8 cellular contexts compared by ENCODE assay signal in the genomic region with DNA sequence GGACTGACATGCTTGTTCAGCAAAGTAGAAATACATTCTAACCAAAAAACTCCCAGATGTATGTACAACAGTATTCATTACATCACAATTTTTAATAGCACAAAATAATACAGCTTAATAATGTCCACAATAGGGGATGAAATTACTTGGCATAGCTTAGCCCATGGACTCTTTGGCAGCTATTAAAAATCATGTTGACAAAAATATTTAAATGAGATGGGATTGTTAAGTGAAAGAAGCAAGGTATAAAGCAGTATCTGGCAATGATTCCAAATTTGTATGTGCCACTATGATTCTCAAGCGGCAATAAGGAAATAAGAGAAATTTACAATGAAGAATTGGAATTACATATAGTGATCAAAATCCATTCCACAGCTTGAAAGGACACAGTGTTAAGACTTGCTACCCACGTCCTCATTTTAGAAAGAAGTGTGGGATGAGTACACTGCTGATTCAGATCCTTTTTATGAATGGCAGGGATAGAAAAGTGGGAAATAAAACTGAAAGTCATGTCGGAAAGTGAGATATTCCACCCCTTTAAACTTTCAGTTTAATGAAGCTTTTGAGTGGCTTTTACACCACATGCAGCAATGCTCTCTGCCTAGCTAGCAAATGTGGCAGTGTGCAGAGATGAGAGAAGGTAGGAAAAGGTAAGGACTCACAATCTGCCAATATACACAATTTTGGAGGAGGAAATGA. TPM values are rescaled to one million over a fixed set of nuclear protein-coding genes. Genes with fewer than 3 reads are reported as not detected.
DNase-seq lines count a peak whose midpoint lies in the region; ATAC-seq and TF ChIP-seq lines count a peak whose summit lies in the region.

No MANE protein-coding gene starts in this region.

- no peaks in the 10 kb centered on the region for H3K36me3 ChIP-seq in HCT116 (ENCODE audit: control insufficient read depth in 1 of 2, insufficient read depth in 2 of 2, low read length in 2 of 2)
- no peaks in the 10 kb centered on the region for H3K36me3 ChIP-seq in adipocyte (ENCODE audit: control insufficient read depth, insufficient read depth, low read length, severe bottlenecking)
- H3K36me3 ChIP-seq in kidney epithelial cell (ENCODE audit: control insufficient read depth, insufficient read depth, low read length): no peaks in the 10 kb centered on the region

- H3K4me2 ChIP-seq in HCT116 (ENCODE audit: low read length): peak overlapping the region; percentile 78; the same call in 1 of the 2 replicates

- TF ChIP-seq CTCF in HCT116 (IDR thresholded peaks at IDR 0.05 in 2 of 3, conservative IDR thresholded peaks at IDR 0.05 in 1 of 3; ENCODE audit: borderline replicate concordance in 1 of 3, insufficient read depth in 1 of 3, low read depth in 2 of 3, low read length in 2 of 3): no peak
- no peak for TF ChIP-seq CTCF in kidney epithelial cell (IDR thresholded peaks at IDR 0.05; ENCODE audit: insufficient read depth, low read length, poor library complexity, severe bottlenecking)

- intact Hi-C loops in HCT116 (cut with micrococcal nuclease): loop anchor here (5.0 kb wide), 1 partner anchor 86 kb away; no protein-coding TSS in a partner anchor

- no peak for TF ChIP-seq POLR2A in HCT116 (IDR thresholded peaks at IDR 0.05; ENCODE audit: borderline replicate concordance, extremely low read depth, insufficient read depth, insufficient read length)

- H3K9ac ChIP-seq in HCT116 (ENCODE audit: low read length) (no peak overlapping the region), adipocyte (ENCODE audit: low read length) (peak overlapping the region; percentile 44)

- H4K20me1 ChIP-seq in HCT116 (ENCODE audit: insufficient read depth): no peaks in the 10 kb centered on the region

- ATAC-seq in HCT116: no peak
- no peak for ATAC-seq in HG03439 (IDR thresholded peaks at IDR 0.05; ENCODE audit: unreplicated experiment)
- ATAC-seq in GM21619 (IDR thresholded peaks at IDR 0.05; ENCODE audit: unreplicated experiment): no peak

- peaks cover 26% of the 10 kb centered on the region for H3K79me2 ChIP-seq in HCT116 (ENCODE audit: insufficient read depth, low read length)

- BruUV-seq in HCT116 (replicated peaks; lab: Mats Ljungman, UMichigan): no TSS peak

- H3K9me2 ChIP-seq in HCT116 (ENCODE audit: insufficient read depth): no peaks in the 10 kb centered on the region

- TF ChIP-seq RAD21 in HCT116 (IDR thresholded peaks at IDR 0.05; ENCODE audit: low read depth): no peak

- H3K4me1 ChIP-seq in HCT116 (ENCODE audit: control insufficient read depth in 1 of 2, insufficient read depth in 2 of 2, low read length in 2 of 2) (peaks cover 12 to 22% of the 10 kb centered on the region in 2 experiments; a peak in 3 of 4 replicates), adipocyte (ENCODE audit: control insufficient read depth, insufficient read depth, low read length) (peaks cover 25% of the 10 kb centered on the region)

- no peak overlapping the region for H3K4me3 ChIP-seq in HCT116 (replicated peaks in 1 of 2; ENCODE audit: low read depth in 1 of 2, low read length in 2 of 2)
- peak overlapping the region; percentile 76 for H3K4me3 ChIP-seq in adipocyte (ENCODE audit: low read length)
- peak overlapping the region; percentile 88 for H3K4me3 ChIP-seq in kidney epithelial cell (ENCODE audit: low read depth, low read length)
- peak overlapping the region in 6 of 7 experiments; percentile 9 to 76 (median 66) for H3K4me3 ChIP-seq in skin epidermis

- H3K9me3 ChIP-seq in HCT116 (ENCODE audit: control insufficient read depth in 1 of 2, insufficient read depth in 1 of 2, low read depth in 1 of 2, low read length in 2 of 2) (no peaks in the 10 kb centered on the region), adipocyte (ENCODE audit: control insufficient read depth, low read length) (no peaks in the 10 kb centered on the region)

- POLR2A ChIA-PET in HCT116 (lab: Charles Lee): no interaction called here

- no peak overlapping the region for H2AFZ ChIP-seq in HCT116 (ENCODE audit: low read depth, low read length, poor library complexity, severe bottlenecking)

- DNase-seq in HCT116 (ENCODE audit: low read depth, low spot score) (no peak), adipocyte (ENCODE audit: low read depth) (no peak), kidney epithelial cell (ENCODE audit: low read depth) (no peak), SIG-M5 (lab: John Stamatoyannopoulos, UW) (no peak), NCI-H187 (lab: John Stamatoyannopoulos, UW) (no peak)

- RAD21 ChIA-PET in HCT116 (lab: Charles Lee; ENCODE audit: low non-redundant PET in 1 of 2, low total read pairs in 2 of 2, uncharacterized antibody in 2 of 2, unreplicated experiment in 2 of 2): interaction anchor here in 1 of 2 experiments (0.7 kb wide), 1 partner anchor 50 kb away, joined by 3 read pairs; no protein-coding TSS in a partner anchor

- CTCF ChIA-PET in HCT116 (lab: Charles Lee): interaction anchor here (1.8 to 2.5 kb wide), 2 partner anchors 29 to 179 kb away, joined by 5 to 9 read pairs; no protein-coding TSS in a partner anchor

- H3K27ac ChIP-seq in HCT116 (ENCODE audit: low read depth, low read length) (no peak overlapping the region), skin epidermis (no peak overlapping the region)

- H3K27me3 ChIP-seq in HCT116 (ENCODE audit: insufficient read depth, low read length) (no peaks in the 10 kb centered on the region), adipocyte (replicated peaks; ENCODE audit: control insufficient read depth, insufficient read depth, low read length) (no peaks in the 10 kb centered on the region), kidney epithelial cell (ENCODE audit: control insufficient read depth, insufficient read depth, low read length) (no peaks in the 10 kb centered on the region)

TF ChIP-seq in HCT116, 20 proteins besides CTCF, POLR2A, EP300 and RAD21:
- no peak for TF ChIP-seq POLR2AphosphoS5 (IDR thresholded peaks at IDR 0.05; ENCODE audit: low read depth, low read length)
- no peak for TF ChIP-seq YY1 (IDR thresholded peaks at IDR 0.05; ENCODE audit: extremely low read depth, insufficient replicate concordance, low read depth, low read length)
- no peak for TF ChIP-seq SIN3A (IDR thresholded peaks at IDR 0.05; ENCODE audit: low read depth)
- TF ChIP-seq, protein P1, sequence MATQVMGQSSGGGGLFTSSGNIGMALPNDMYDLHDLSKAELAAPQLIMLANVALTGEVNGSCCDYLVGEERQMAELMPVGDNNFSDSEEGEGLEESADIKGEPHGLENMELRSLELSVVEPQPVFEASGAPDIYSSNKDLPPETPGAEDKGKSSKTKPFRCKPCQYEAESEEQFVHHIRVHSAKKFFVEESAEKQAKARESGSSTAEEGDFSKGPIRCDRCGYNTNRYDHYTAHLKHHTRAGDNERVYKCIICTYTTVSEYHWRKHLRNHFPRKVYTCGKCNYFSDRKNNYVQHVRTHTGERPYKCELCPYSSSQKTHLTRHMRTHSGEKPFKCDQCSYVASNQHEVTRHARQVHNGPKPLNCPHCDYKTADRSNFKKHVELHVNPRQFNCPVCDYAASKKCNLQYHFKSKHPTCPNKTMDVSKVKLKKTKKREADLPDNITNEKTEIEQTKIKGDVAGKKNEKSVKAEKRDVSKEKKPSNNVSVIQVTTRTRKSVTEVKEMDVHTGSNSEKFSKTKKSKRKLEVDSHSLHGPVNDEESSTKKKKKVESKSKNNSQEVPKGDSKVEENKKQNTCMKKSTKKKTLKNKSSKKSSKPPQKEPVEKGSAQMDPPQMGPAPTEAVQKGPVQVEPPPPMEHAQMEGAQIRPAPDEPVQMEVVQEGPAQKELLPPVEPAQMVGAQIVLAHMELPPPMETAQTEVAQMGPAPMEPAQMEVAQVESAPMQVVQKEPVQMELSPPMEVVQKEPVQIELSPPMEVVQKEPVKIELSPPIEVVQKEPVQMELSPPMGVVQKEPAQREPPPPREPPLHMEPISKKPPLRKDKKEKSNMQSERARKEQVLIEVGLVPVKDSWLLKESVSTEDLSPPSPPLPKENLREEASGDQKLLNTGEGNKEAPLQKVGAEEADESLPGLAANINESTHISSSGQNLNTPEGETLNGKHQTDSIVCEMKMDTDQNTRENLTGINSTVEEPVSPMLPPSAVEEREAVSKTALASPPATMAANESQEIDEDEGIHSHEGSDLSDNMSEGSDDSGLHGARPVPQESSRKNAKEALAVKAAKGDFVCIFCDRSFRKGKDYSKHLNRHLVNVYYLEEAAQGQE (IDR thresholded peaks at IDR 0.05; ENCODE audit: low read depth): no peak
- TF ChIP-seq, protein P2, sequence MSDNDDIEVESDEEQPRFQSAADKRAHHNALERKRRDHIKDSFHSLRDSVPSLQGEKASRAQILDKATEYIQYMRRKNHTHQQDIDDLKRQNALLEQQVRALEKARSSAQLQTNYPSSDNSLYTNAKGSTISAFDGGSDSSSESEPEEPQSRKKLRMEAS (IDR thresholded peaks at IDR 0.05): no peak
- no peak for TF ChIP-seq JUND (IDR thresholded peaks at IDR 0.05)
- no peak for TF ChIP-seq ZNF274 (IDR thresholded peaks at IDR 0.05; ENCODE audit: low read depth, low read length)
- no peak for TF ChIP-seq SP1 (IDR thresholded peaks at IDR 0.05; ENCODE audit: low read depth)
- TF ChIP-seq, protein P3, sequence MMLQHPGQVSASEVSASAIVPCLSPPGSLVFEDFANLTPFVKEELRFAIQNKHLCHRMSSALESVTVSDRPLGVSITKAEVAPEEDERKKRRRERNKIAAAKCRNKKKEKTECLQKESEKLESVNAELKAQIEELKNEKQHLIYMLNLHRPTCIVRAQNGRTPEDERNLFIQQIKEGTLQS (IDR thresholded peaks at IDR 0.05): no peak
- no peak for TF ChIP-seq EZH2phosphoT487 (IDR thresholded peaks at IDR 0.05; ENCODE audit: borderline replicate concordance)
- TF ChIP-seq FOSL1 (IDR thresholded peaks at IDR 0.05; ENCODE audit: low read depth): no peak
TF ChIP-seq in HCT116: peak in this region for 0.

RNA-seq across cellular contexts. Expression of a gene that starts 2.4 kb away (rescaled TPM):
- total RNA-seq in HCT116 (2021; ENCODE audit: unreplicated experiment) (11.1 TPM), kidney epithelial cell (2.9 and 3.8 TPM in 2 replicates)
- polyA plus RNA-seq in HCT116 (2012): 4.6 and 4.8 TPM in 2 replicates

Comparison
In these comparisons a context has a peak if more than half of its experiments do, and no peak if none do; other contexts are left out.
1. H3K4me3 ChIP-seq: peak in adipocyte (single experiment), kidney epithelial cell (single experiment) and skin epidermis (6 of 7); none in HCT116 (0 of 2).